In the genomic region with DNA sequence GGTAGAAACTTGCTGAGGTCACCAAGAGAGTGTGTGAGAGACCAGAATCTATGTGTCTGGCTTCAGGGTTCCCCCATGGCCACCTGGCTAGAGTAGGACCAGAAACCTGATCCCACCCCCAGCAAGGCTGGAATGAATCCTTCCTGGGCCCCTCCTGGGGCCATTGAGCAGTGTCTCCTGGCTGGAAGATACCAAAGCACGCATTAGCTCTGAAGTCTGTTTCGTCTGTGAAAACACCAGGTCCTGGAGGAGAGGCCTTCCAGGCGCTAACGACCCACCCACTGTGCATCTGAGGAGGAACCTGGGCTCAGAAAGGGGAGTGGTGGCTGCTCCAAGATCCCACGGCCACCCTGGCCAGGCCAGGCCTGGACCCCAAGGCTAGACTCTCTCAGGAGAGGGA, we compare ENCODE assay signal across 12 cellular contexts. TPM values are rescaled to one million over a fixed set of nuclear protein-coding genes. Genes with fewer than 3 reads are reported as not detected.
DNase-seq lines count a peak whose midpoint lies in the region; ATAC-seq and TF ChIP-seq lines count a peak whose summit lies in the region.
"Had no signal": no experiment of that assay in that cellular context is flagged by ENCODE, and none has a peak within 500 bp of the region (broad histone marks: within the 10 kb centered on the region; RNA-seq: fewer than 3 reads in every experiment).

No MANE protein-coding gene starts in this region.

- H3K4me1 ChIP-seq in mesendoderm (ENCODE audit: control insufficient read depth, low read depth, low read length) (peaks cover 50% of the 10 kb centered on the region), upper lobe of right lung (peaks cover 71% of the 10 kb centered on the region)
- H3K4me1 ChIP-seq in CD8-positive, alpha-beta T cell (ENCODE audit: insufficient read depth, low read length), result peaks cover 19% of the 10 kb centered on the region

- no peaks in the 10 kb centered on the region for H3K79me1 ChIP-seq in mesendoderm (ENCODE audit: low read length)

- H3K27ac ChIP-seq in mesendoderm (ENCODE audit: low read depth, low read length) (peak overlapping the region; percentile 70), upper lobe of right lung (peak overlapping the region; percentile 42)
- H3K27ac ChIP-seq in CD8-positive, alpha-beta T cell (ENCODE audit: low read depth, low read length), result no peak overlapping the region

- H2AK5ac ChIP-seq in mesendoderm (ENCODE audit: low read length), result peak overlapping the region; percentile 80

- H3K27me3 Mint-ChIP-seq in activated CD8-positive, alpha-beta T cell treated with anti-CD3 and anti-CD28 coated beads, Interleukin-2, amount 10 ng/mL, durations not matched to agents 7 days and 5 days (ENCODE audit: low read depth), result peaks cover 7% of the 10 kb centered on the region
- no peaks in the 10 kb centered on the region for H3K27me3 Mint-ChIP-seq in activated CD8-positive, alpha-beta T cell treated with anti-CD3 and anti-CD28 coated beads for 36 hours
- H3K27me3 Mint-ChIP-seq in brain, result peaks cover 4% of the 10 kb centered on the region
- H3K27me3 Mint-ChIP-seq in CD8-positive, alpha-beta T cell (ENCODE audit: low read depth), result no peaks in the 10 kb centered on the region

- H4K5ac ChIP-seq in mesendoderm (ENCODE audit: low read length), result peak overlapping the region; percentile 42

- peak overlapping the region; percentile 62 for H2BK120ac ChIP-seq in mesendoderm (ENCODE audit: low read depth, low read length)

- peak overlapping the region; percentile 94 for H3K56ac ChIP-seq in mesendoderm (ENCODE audit: low read length)

- CTCF ChIA-PET in activated CD8-positive, alpha-beta T cell treated with anti-CD3 and anti-CD28 coated beads, Interleukin-2, amount 10 ng/mL, durations not matched to agents 7 days and 5 days (lab: Charles Lee), result interaction anchor here (1.1 to 1.3 kb wide), 2 partner anchors 31 to 46 kb away, joined by 3 to 5 read pairs; no protein-coding TSS in a partner anchor
- CTCF ChIA-PET in activated CD8-positive, alpha-beta T cell treated with anti-CD3 and anti-CD28 coated beads for 36 hours (lab: Charles Lee), result interaction anchor here (0.9 kb wide), 1 partner anchor 152 kb away, joined by 3 read pairs; no protein-coding TSS in a partner anchor
- CTCF ChIA-PET in CD8-positive, alpha-beta T cell (lab: Charles Lee), result no interaction called here

- intact Hi-C loops in activated CD8-positive, alpha-beta T cell treated with anti-CD3 and anti-CD28 coated beads for 36 hours (cut with micrococcal nuclease), result no loop called here
- intact Hi-C loops in upper lobe of right lung (cut with DNase I), result no loop called here
- intact Hi-C loops in CD8-positive, alpha-beta T cell (cut with DNase I, micrococcal nuclease), result no loop called here

- H3K36me3 Mint-ChIP-seq in activated CD8-positive, alpha-beta T cell treated with anti-CD3 and anti-CD28 coated beads, Interleukin-2, amount 10 ng/mL, durations not matched to agents 7 days and 5 days (ENCODE audit: low read depth), result no peaks in the 10 kb centered on the region
- no peaks in the 10 kb centered on the region for H3K36me3 Mint-ChIP-seq in activated CD8-positive, alpha-beta T cell treated with anti-CD3 and anti-CD28 coated beads for 36 hours (ENCODE audit: low read depth)
- no peaks in the 10 kb centered on the region for H3K36me3 Mint-ChIP-seq in brain
- no peaks in the 10 kb centered on the region for H3K36me3 Mint-ChIP-seq in CD8-positive, alpha-beta T cell

- H3K23ac ChIP-seq in mesendoderm (ENCODE audit: low read length), result no peak overlapping the region

- peak overlapping the region; percentile 7 for H3K18ac ChIP-seq in mesendoderm (ENCODE audit: low read length)

- H4K8ac ChIP-seq in mesendoderm (ENCODE audit: low read depth, low read length), result no peak overlapping the region

- H3K4me3 ChIP-seq in mesendoderm (ENCODE audit: low read length) (no peak overlapping the region), upper lobe of right lung (peak overlapping the region; percentile 28)
- H3K4me3 ChIP-seq in CD8-positive, alpha-beta T cell (ENCODE audit: low read depth, low read length), result no peak overlapping the region
- H3K4me3 ChIP-seq: mucosa of descending colon, sigmoid colon had no signal

- H3K4me2 ChIP-seq in mesendoderm (ENCODE audit: low read length), result no peak overlapping the region

- peak overlapping the region; percentile 28 for H3K4ac ChIP-seq in mesendoderm (ENCODE audit: low read depth, low read length)

- no peak for DNase-seq in activated CD8-positive, alpha-beta T cell treated with anti-CD3 and anti-CD28 coated beads, Interleukin-2, amount 10 ng/mL, durations not matched to agents 7 days and 5 days
- DNase-seq in activated CD8-positive, alpha-beta T cell treated with anti-CD3 and anti-CD28 coated beads for 36 hours, result no peak
- DNase-seq in mesendoderm (peak; percentile 56), upper lobe of right lung (no peak), dermis blood vessel endothelial cell (no peak), superior temporal gyrus (ENCODE audit: extremely low spot score) (no peak)
- DNase-seq in CD8-positive, alpha-beta T cell, result no peak
- DNase-seq: PC-3 had no signal

- H3K4me3 Mint-ChIP-seq in activated CD8-positive, alpha-beta T cell treated with anti-CD3 and anti-CD28 coated beads, Interleukin-2, amount 10 ng/mL, durations not matched to agents 7 days and 5 days, result peak overlapping the region; percentile 59
- H3K4me3 Mint-ChIP-seq in activated CD8-positive, alpha-beta T cell treated with anti-CD3 and anti-CD28 coated beads for 36 hours, result no peak overlapping the region
- peak overlapping the region in 2 of 5 experiments; percentile 20 to 55 for H3K4me3 Mint-ChIP-seq in brain
- no peak overlapping the region for H3K4me3 Mint-ChIP-seq in CD8-positive, alpha-beta T cell

- H2BK5ac ChIP-seq in mesendoderm (ENCODE audit: low read length), result peak overlapping the region; percentile 87

- POLR2A ChIA-PET in activated CD8-positive, alpha-beta T cell treated with anti-CD3 and anti-CD28 coated beads, Interleukin-2, amount 10 ng/mL, durations not matched to agents 7 days and 5 days (lab: Charles Lee), result no interaction called here
- POLR2A ChIA-PET in activated CD8-positive, alpha-beta T cell treated with anti-CD3 and anti-CD28 coated beads for 36 hours (lab: Charles Lee), result no interaction called here
- POLR2A ChIA-PET in CD8-positive, alpha-beta T cell (lab: Charles Lee), result no interaction called here

- peaks cover 62% of the 10 kb centered on the region for H3K4me1 Mint-ChIP-seq in activated CD8-positive, alpha-beta T cell treated with anti-CD3 and anti-CD28 coated beads, Interleukin-2, amount 10 ng/mL, durations not matched to agents 7 days and 5 days (ENCODE audit: low read depth)
- peaks cover 18% of the 10 kb centered on the region for H3K4me1 Mint-ChIP-seq in activated CD8-positive, alpha-beta T cell treated with anti-CD3 and anti-CD28 coated beads for 36 hours (ENCODE audit: low read depth)
- peaks cover 62% of the 10 kb centered on the region for H3K4me1 Mint-ChIP-seq in brain
- peaks cover 27% of the 10 kb centered on the region for H3K4me1 Mint-ChIP-seq in CD8-positive, alpha-beta T cell (ENCODE audit: low read depth)

- H3K9me3 ChIP-seq in upper lobe of right lung, result no peaks in the 10 kb centered on the region
- H3K9me3 ChIP-seq in CD8-positive, alpha-beta T cell (ENCODE audit: low read length), result no peaks in the 10 kb centered on the region
- H3K9me3 ChIP-seq: mucosa of descending colon, sigmoid colon had no signal

- H3K36me3 ChIP-seq in mesendoderm (ENCODE audit: control insufficient read depth, insufficient read depth, low read length), result no peaks in the 10 kb centered on the region
- H3K36me3 ChIP-seq in upper lobe of right lung, result no peaks in the 10 kb centered on the region
- no peaks in the 10 kb centered on the region for H3K36me3 ChIP-seq in CD8-positive, alpha-beta T cell (ENCODE audit: insufficient read depth, low read length)
- H3K36me3 ChIP-seq: sigmoid colon had no signal

- peak overlapping the region; percentile 95 for H3K27ac Mint-ChIP-seq in activated CD8-positive, alpha-beta T cell treated with anti-CD3 and anti-CD28 coated beads, Interleukin-2, amount 10 ng/mL, durations not matched to agents 7 days and 5 days
- no peak overlapping the region for H3K27ac Mint-ChIP-seq in activated CD8-positive, alpha-beta T cell treated with anti-CD3 and anti-CD28 coated beads for 36 hours
- H3K27ac Mint-ChIP-seq in brain, result peak overlapping the region in 4 of 5 experiments; percentile 46 to 95 (median 78)
- no peak overlapping the region for H3K27ac Mint-ChIP-seq in CD8-positive, alpha-beta T cell

- no peak for TF ChIP-seq CTCF in activated CD8-positive, alpha-beta T cell treated with anti-CD3 and anti-CD28 coated beads for 36 hours (IDR thresholded peaks at IDR 0.05)
- TF ChIP-seq CTCF in brain (conservative IDR thresholded peaks at IDR 0.05) (no peak), upper lobe of right lung (IDR thresholded peaks at IDR 0.05) (no peak)
- no peak for TF ChIP-seq CTCF in CD8-positive, alpha-beta T cell (IDR thresholded peaks at IDR 0.05)

- no peaks in the 10 kb centered on the region for H3K9me3 Mint-ChIP-seq in activated CD8-positive, alpha-beta T cell treated with anti-CD3 and anti-CD28 coated beads, Interleukin-2, amount 10 ng/mL, durations not matched to agents 7 days and 5 days (ENCODE audit: insufficient read depth)
- no peaks in the 10 kb centered on the region for H3K9me3 Mint-ChIP-seq in activated CD8-positive, alpha-beta T cell treated with anti-CD3 and anti-CD28 coated beads for 36 hours
- peaks cover 0 to 3% (median 0%) of the 10 kb centered on the region in 5 experiments for H3K9me3 Mint-ChIP-seq in brain
- H3K9me3 Mint-ChIP-seq in CD8-positive, alpha-beta T cell, result no peaks in the 10 kb centered on the region
- H3K9me3 Mint-ChIP-seq: T-helper 1 cell treated with Interleukin-12 subunit alpha and Interleukin-12 subunit beta and Interleukin-4 antibody, amounts not matched to agents 30 μg/mL and 1 μg/mL, for 36 hours had no signal

- H3K9ac ChIP-seq in mesendoderm (ENCODE audit: low read length), result peak overlapping the region; percentile 54

- no peak overlapping the region for H2BK15ac ChIP-seq in mesendoderm (replicated peaks; ENCODE audit: low read depth)

- H3K79me2 ChIP-seq in mesendoderm (ENCODE audit: control insufficient read depth, insufficient read depth, low read length), result no peaks in the 10 kb centered on the region

- no peaks in the 10 kb centered on the region for H3K27me3 ChIP-seq in mesendoderm (ENCODE audit: insufficient read depth, low read length, poor library complexity)
- H3K27me3 ChIP-seq in upper lobe of right lung, result no peaks in the 10 kb centered on the region
- H3K27me3 ChIP-seq in CD8-positive, alpha-beta T cell (ENCODE audit: insufficient read depth, low read length), result no peaks in the 10 kb centered on the region
- H3K27me3 ChIP-seq: sigmoid colon had no signal

- no peak for ATAC-seq in activated CD8-positive, alpha-beta T cell treated with anti-CD3 and anti-CD28 coated beads, Interleukin-2, amount 10 ng/mL, durations not matched to agents 7 days and 5 days
- no peak for ATAC-seq in activated CD8-positive, alpha-beta T cell treated with anti-CD3 and anti-CD28 coated beads for 36 hours
- no peak for ATAC-seq in upper lobe of right lung
- ATAC-seq in CD8-positive, alpha-beta T cell, result no peak

- WGBS in mesendoderm (ENCODE audit: extremely low coverage, insufficient coverage, low lambda C conversion rate), result no CpG with 5 or more reads among the region's 5 CpGs

RNA-seq across cellular contexts. Expression of a gene that starts 15.5 kb away (rescaled TPM):
- total RNA-seq in activated CD8-positive, alpha-beta T cell treated with anti-CD3 and anti-CD28 coated beads, Interleukin-2, amount 10 ng/mL, durations not matched to agents 7 days and 5 days, result 1 to 10 TPM; 2.5 TPM
- 1 to 10 TPM; 6.5 to 8.4 TPM for total RNA-seq in activated CD8-positive, alpha-beta T cell treated with anti-CD3 and anti-CD28 coated beads for 36 hours
- 3.2 TPM for polyA plus RNA-seq in brain (ENCODE audit: insufficient read depth, low read depth, low replicate concordance)
- polyA plus RNA-seq in mesendoderm (2013, experiment 1 of 2), result 62.6 TPM
- polyA plus RNA-seq in mesendoderm (2013, experiment 2 of 2), result 61.3 TPM
- total RNA-seq in upper lobe of right lung (18.1 TPM), dermis blood vessel endothelial cell (4.4 and 8.7 TPM in 2 replicates)
- not detected for total RNA-seq in CD8-positive, alpha-beta T cell

Comparison
In these comparisons a context has a peak if more than half of its experiments do, and no peak if none do; other contexts are left out.
1. H3K27ac Mint-ChIP-seq: peak in activated CD8-positive, alpha-beta T cell treated with anti-CD3 and anti-CD28 coated beads, Interleukin-2, amount 10 ng/mL, durations not matched to agents 7 days and 5 days (single experiment) and brain (4 of 5); none in activated CD8-positive, alpha-beta T cell treated with anti-CD3 and anti-CD28 coated beads for 36 hours (single experiment) and CD8-positive, alpha-beta T cell (single experiment).